Comparison of ENCODE assay signal across 8 cellular contexts in genomic region chr1:31944205-31945089, GRCh38. TPM values are rescaled to one million over a fixed set of nuclear protein-coding genes. Genes with fewer than 3 reads are reported as not detected.
DNase-seq lines count a peak whose midpoint lies in the region; ATAC-seq and TF ChIP-seq lines count a peak whose summit lies in the region.

No MANE protein-coding gene starts in this region.

- intact Hi-C loops in Calu3 (cut with micrococcal nuclease; ENCODE audit: unreplicated experiment) = no loop called here

- DNase-seq in Calu3 (peak; percentile 89), LoVo (ENCODE audit: low spot score) (peak; percentile 88), memory B cell (ENCODE audit: low spot score in 2 of 2) (peak; percentile 62 to 69), GOT3 (lab: John Stamatoyannopoulos, UW) (no peak)
- DNase-seq in activated CD4-positive, alpha-beta T cell treated with anti-CD3 and anti-CD28 coated beads, Interleukin-2, amount 50 U/mL, for 24 hours (ENCODE audit: low read depth in 1 of 2, low spot score in 1 of 2) = peak; percentile 44 to 47
- peak; percentile 60 for DNase-seq in effector CD8-positive, alpha-beta T cell (lab: John Stamatoyannopoulos, UW)
- DNase-seq in stimulated activated CD8-positive, alpha-beta memory T cell treated with anti-CD3 and anti-CD28 coated beads, Interleukin-15, amount 100 ng/mL, for 4 hours (ENCODE audit: low read depth in 2 of 2) = peak; percentile 55 to 65

- H3K27ac Mint-ChIP-seq in Calu3 (ENCODE audit: unreplicated experiment) = peak overlapping the region; percentile 88
- H3K27ac Mint-ChIP-seq in memory B cell = peak overlapping the region; percentile 89

- H3K4me3 Mint-ChIP-seq in Calu3 (ENCODE audit: low read depth, unreplicated experiment) = peak overlapping the region; percentile 72
- peak overlapping the region; percentile 91 for H3K4me3 Mint-ChIP-seq in memory B cell

- H3K9me3 Mint-ChIP-seq in Calu3 (ENCODE audit: low read depth, unreplicated experiment) (no peaks in the 10 kb centered on the region), memory B cell (no peaks in the 10 kb centered on the region)

- ATAC-seq in GM21619 (IDR thresholded peaks at IDR 0.05; ENCODE audit: unreplicated experiment) (peak; percentile 71), memory B cell (ENCODE audit: low read depth) (peak; percentile 79)

- TF ChIP-seq CTCF in Calu3 (IDR thresholded peaks at IDR 0.05; ENCODE audit: unreplicated experiment) = no peak

- CTCF ChIA-PET in Calu3 (lab: Charles Lee) = interaction anchor here (0.5 to 3.7 kb wide), 6 partner anchors 9 to 155 kb away, joined by 3 to 18 read pairs (median 6); no protein-coding TSS in a partner anchor

- H3K4me1 Mint-ChIP-seq in Calu3 (ENCODE audit: low read depth, unreplicated experiment) (peaks cover 28% of the 10 kb centered on the region), memory B cell (peaks cover 23% of the 10 kb centered on the region)

- H3K36me3 Mint-ChIP-seq in Calu3 (ENCODE audit: insufficient read depth, unreplicated experiment) (peaks cover 17% of the 10 kb centered on the region), memory B cell (no peaks in the 10 kb centered on the region)

- no TSS peak for BruUV-seq in Calu3 (replicated peaks; lab: Mats Ljungman, UMichigan)

- H3K27me3 Mint-ChIP-seq in Calu3 (ENCODE audit: unreplicated experiment) = no peaks in the 10 kb centered on the region
- H3K27me3 Mint-ChIP-seq in memory B cell = no peaks in the 10 kb centered on the region

RNA-seq across cellular contexts. Expression of gene PTP4A2, which starts 6.3 kb away (rescaled TPM):
- 337 and 366 TPM in 2 replicates for total RNA-seq in Calu3 (2022)
